Comparison of ENCODE assay signal across 15 cellular contexts in genomic region chr2:54605836-54606235, GRCh38.
DNase-seq lines count a peak whose midpoint lies in the region; ATAC-seq and TF ChIP-seq lines count a peak whose summit lies in the region.
"Had no signal": no experiment of that assay in that cellular context is flagged by ENCODE, and none has a peak within 500 bp of the region (broad histone marks: within the 10 kb centered on the region; RNA-seq: fewer than 3 reads in every experiment).

No MANE protein-coding gene starts in this region.

- ATAC-seq in heart right ventricle (no peak), Right ventricle myocardium superior (ENCODE audit: poor library complexity) (no peak), left lung (no peak), HG02588 (IDR thresholded peaks at IDR 0.05; ENCODE audit: unreplicated experiment) (no peak)
- peak; percentile 35 to 39 for ATAC-seq in activated naive CD4-positive, alpha-beta T cell treated with anti-CD3 and anti-CD28 coated beads, Interleukin-2, amount 50 U/mL, for 72 hours
- ATAC-seq in stimulated activated naive B cell treated with anti-CD40 and anti-IgM and Interleukin-4, amounts not matched to agents 10 μg/mL and 1 μg/mL and 100 μg/mL, for 72 hours (replicated peaks) = no peak

- H3K4me1 ChIP-seq in heart right ventricle (peaks cover 51 to 100% (median 99%) of the 10 kb centered on the region in 9 donors), left lung (peaks cover 22 to 89% of the 10 kb centered on the region in 2 donors), subcutaneous abdominal adipose tissue (ENCODE audit: control insufficient read depth in 5 of 5, insufficient read depth in 5 of 5, low read length in 5 of 5) (peaks cover 26 to 83% (median 69%) of the 10 kb centered on the region in 5 donors)

- H3K36me3 ChIP-seq in heart right ventricle = peaks cover 0 to 8% (median 0%) of the 10 kb centered on the region in 9 donors
- no peaks in the 10 kb centered on the region for H3K36me3 ChIP-seq in left lung
- H3K36me3 ChIP-seq in subcutaneous abdominal adipose tissue (ENCODE audit: control insufficient read depth in 5 of 5, insufficient read depth in 5 of 5, low read length in 5 of 5) = peaks cover 0 to 1% (median 0%) of the 10 kb centered on the region in 5 donors
- H3K36me3 ChIP-seq: BE2C, lower lobe of right lung, Peyer's patch, vagina had no signal

- H3K9ac ChIP-seq in subcutaneous abdominal adipose tissue (ENCODE audit: low read length in 5 of 5) = peak overlapping the region in 1 of 5 donors; percentile 49

- H3K27me3 ChIP-seq in heart right ventricle (no peaks in the 10 kb centered on the region), left lung (no peaks in the 10 kb centered on the region), subcutaneous abdominal adipose tissue (ENCODE audit: control insufficient read depth in 5 of 5, insufficient read depth in 4 of 5, low read length in 5 of 5) (no peaks in the 10 kb centered on the region)
- H3K27me3 ChIP-seq: BE2C, Peyer's patch, vagina had no signal

- H3K27me3 Mint-ChIP-seq in stimulated activated naive B cell treated with anti-CD40 and anti-IgM and Interleukin-4, amounts not matched to agents 10 μg/mL and 1 μg/mL and 100 μg/mL, for 72 hours = no peaks in the 10 kb centered on the region

- intact Hi-C loops in heart right ventricle (cut with DNase I) (loop anchor here in 2 of 10 donors (5.0 to 10.0 kb wide), 2 partner anchors 44 to 51 kb away; no protein-coding TSS in a partner anchor), Right ventricle myocardium superior (cut with DNase I) (no loop called here), left lung (cut with DNase I) (no loop called here)

- H3K27ac ChIP-seq in heart right ventricle (peak overlapping the region in 9 of 10 donors; percentile 52 to 89 (median 77)), left lung (peak overlapping the region; percentile 52 to 78), subcutaneous abdominal adipose tissue (ENCODE audit: low read depth, low read length) (peak overlapping the region; percentile 81)
- H3K27ac ChIP-seq: HL-60, vagina had no signal

- peaks cover 64 to 91% of the 10 kb centered on the region in 2 donors for H3K4me1 Mint-ChIP-seq in stimulated activated naive B cell treated with anti-CD40 and anti-IgM and Interleukin-4, amounts not matched to agents 10 μg/mL and 1 μg/mL and 100 μg/mL, for 72 hours

- H3K9me3 ChIP-seq in heart right ventricle (no peaks in the 10 kb centered on the region), left lung (no peaks in the 10 kb centered on the region), subcutaneous abdominal adipose tissue (ENCODE audit: control insufficient read depth in 5 of 5, low read length in 5 of 5) (no peaks in the 10 kb centered on the region)
- H3K9me3 ChIP-seq: BE2C, lower lobe of right lung, Peyer's patch, vagina had no signal

- no peak overlapping the region for H3K4me3 ChIP-seq in heart right ventricle
- H3K4me3 ChIP-seq in left lung = no peak overlapping the region
- H3K4me3 ChIP-seq in subcutaneous abdominal adipose tissue (ENCODE audit: low read depth in 1 of 5, low read length in 5 of 5) = no peak overlapping the region
- H3K4me3 ChIP-seq: lower lobe of right lung, Peyer's patch, vagina had no signal

- DNase-seq in heart right ventricle = no peak
- DNase-seq in Right ventricle myocardium superior = no peak
- no peak for DNase-seq in activated naive CD4-positive, alpha-beta T cell treated with anti-CD3 and anti-CD28 coated beads, Interleukin-2, amount 50 U/mL, for 72 hours (ENCODE audit: low spot score in 2 of 2)
- DNase-seq in left lung = no peak
- DNase-seq in NCI-H1417 (lab: John Stamatoyannopoulos, UW) = no peak
- DNase-seq in stimulated activated naive B cell treated with anti-CD40 and anti-IgM and Interleukin-4, amounts not matched to agents 10 μg/mL and 1 μg/mL and 100 μg/mL, for 72 hours = no peak
- DNase-seq: activated effector memory CD4-positive, alpha-beta T cell treated with anti-CD3 and anti-CD28 coated beads, Interleukin-2, amount 50 U/mL, for 16 hours; BE2C; lower lobe of right lung; MM.1S; Peyer's patch had no signal

- peaks cover 0 to 5% of the 10 kb centered on the region in 2 donors for H3K9me3 Mint-ChIP-seq in activated naive CD4-positive, alpha-beta T cell treated with anti-CD3 and anti-CD28 coated beads, Interleukin-2, amount 50 U/mL, for 72 hours
- peaks cover 1 to 4% of the 10 kb centered on the region in 2 donors for H3K9me3 Mint-ChIP-seq in stimulated activated naive B cell treated with anti-CD40 and anti-IgM and Interleukin-4, amounts not matched to agents 10 μg/mL and 1 μg/mL and 100 μg/mL, for 72 hours

- 64 to 71% methylated on average over 3 of the region's 3 CpGs for WGBS in heart right ventricle, 2 donors

- H3K4me3 Mint-ChIP-seq in stimulated activated naive B cell treated with anti-CD40 and anti-IgM and Interleukin-4, amounts not matched to agents 10 μg/mL and 1 μg/mL and 100 μg/mL, for 72 hours = peak overlapping the region in 1 of 2 donors; percentile 9

- TF ChIP-seq CTCF in heart right ventricle (IDR thresholded peaks at IDR 0.05) (no peak), left lung (IDR thresholded peaks at IDR 0.05) (no peak)

- H3K36me3 Mint-ChIP-seq in activated naive CD4-positive, alpha-beta T cell treated with anti-CD3 and anti-CD28 coated beads, Interleukin-2, amount 50 U/mL, for 72 hours = peaks cover 0 to 14% of the 10 kb centered on the region in 2 donors
- peaks cover 23 to 31% of the 10 kb centered on the region in 2 donors for H3K36me3 Mint-ChIP-seq in stimulated activated naive B cell treated with anti-CD40 and anti-IgM and Interleukin-4, amounts not matched to agents 10 μg/mL and 1 μg/mL and 100 μg/mL, for 72 hours

- peak overlapping the region; percentile 33 to 84 for H3K27ac Mint-ChIP-seq in activated naive CD4-positive, alpha-beta T cell treated with anti-CD3 and anti-CD28 coated beads, Interleukin-2, amount 50 U/mL, for 72 hours
- H3K27ac Mint-ChIP-seq in stimulated activated naive B cell treated with anti-CD40 and anti-IgM and Interleukin-4, amounts not matched to agents 10 μg/mL and 1 μg/mL and 100 μg/mL, for 72 hours = no peak overlapping the region

Comparison
In these comparisons a context has a peak if more than half of its experiments do, and no peak if none do; other contexts are left out.
1. ATAC-seq: peak in activated naive CD4-positive, alpha-beta T cell treated with anti-CD3 and anti-CD28 coated beads, Interleukin-2, amount 50 U/mL, for 72 hours (2 of 2); none in heart right ventricle (0 of 8), Right ventricle myocardium superior (single experiment), left lung (single experiment), HG02588 (single experiment) and stimulated activated naive B cell treated with anti-CD40 and anti-IgM and Interleukin-4, amounts not matched to agents 10 μg/mL and 1 μg/mL and 100 μg/mL, for 72 hours (0 of 2).
2. Peak in every context shown above with its lines, with median percentiles within 50 percentile points of each other: H3K27ac ChIP-seq.